Comparison of ENCODE assay signal across 8 cellular contexts in the genomic region with DNA sequence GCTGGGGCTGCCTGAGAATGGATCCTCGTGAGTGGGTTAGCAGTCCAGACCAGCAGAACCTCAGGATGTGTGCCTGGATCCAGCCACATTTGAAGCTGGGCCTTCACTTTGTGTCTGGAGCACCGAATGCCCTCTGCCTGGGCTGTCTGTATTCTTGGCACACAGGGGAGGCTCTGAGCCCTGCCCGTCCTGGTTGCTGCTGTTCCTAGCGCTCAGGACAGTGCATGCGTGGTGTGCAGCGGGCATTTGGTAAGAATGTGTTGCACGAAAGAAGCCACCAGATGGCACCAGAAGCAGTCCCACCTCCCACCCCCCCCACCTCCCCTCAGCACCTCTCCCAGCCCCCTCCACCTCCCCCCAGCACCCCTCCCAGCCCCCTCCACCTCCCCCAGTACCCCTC. TPM values are rescaled to one million over a fixed set of nuclear protein-coding genes. Genes with fewer than 3 reads are reported as not detected.
A peak's percentile ranks its signal among the peaks of the same experiment; 100 is the strongest.
DNase-seq lines count a peak whose midpoint lies in the region; ATAC-seq and TF ChIP-seq lines count a peak whose summit lies in the region.

No MANE protein-coding gene starts in this region.

- DNase-seq in AG08395 (ENCODE audit: low spot score) (peak; percentile 61), GM12865 (ENCODE audit: low read depth) (peak; percentile 71), NOMO-1 (lab: John Stamatoyannopoulos, UW; ENCODE audit: unreplicated experiment in 2 of 2) (peak; percentile 15 to 21), amniotic stem cell (lab: John Stamatoyannopoulos, UW) (peak; percentile 22), iPS-NIHi11 (ENCODE audit: low spot score) (peak; percentile 64), substantia nigra (lab: John Stamatoyannopoulos, UW) (peak in 26 of 49 donors; percentile 9 to 74 (median 42)), A172 (ENCODE audit: low spot score) (no peak)

- ATAC-seq in GM18858 (IDR thresholded peaks at IDR 0.05; ENCODE audit: unreplicated experiment), result no peak

- H3K27ac ChIP-seq in substantia nigra (ENCODE audit: low read depth, low read length, poor library complexity, severe bottlenecking), result no peak overlapping the region

- peak; percentile 40 for TF ChIP-seq CTCF in GM12865 (IDR thresholded peaks at IDR 0.05; ENCODE audit: insufficient read depth, low read depth, low read length, missing control alignments)

- H3K4me3 ChIP-seq in GM12865 (ENCODE audit: low read depth, low read length), result no peak overlapping the region

RNA-seq across cellular contexts. Expression of gene MAPK11, which starts 4.1 kb away (rescaled TPM):
- 13.4 and 15.4 TPM in 2 replicates for total RNA-seq in A172 (2014; rRNA removed; shearing (Covaris generic))

RNA-seq across cellular contexts. Expression of gene MAPK12, which starts 12.8 kb away (rescaled TPM):
- 31.4 and 32.2 TPM in 2 replicates for total RNA-seq in A172 (2014; rRNA removed; shearing (Covaris generic))

RNA-seq across cellular contexts. Expression of gene HDAC10, which starts 23.2 kb away (rescaled TPM):
- total RNA-seq in A172 (2014; rRNA removed; shearing (Covaris generic)), result 11.4 and 12.6 TPM in 2 replicates

RNA-seq across cellular contexts. Expression of gene TUBGCP6, which starts 29.5 kb away (rescaled TPM):
- total RNA-seq in A172 (2014; rRNA removed; shearing (Covaris generic)), result 8.9 and 10.6 TPM in 2 replicates

RNA-seq across cellular contexts. Expression of gene PLXNB2, which starts 33.1 kb away (rescaled TPM):
- 64.9 and 65.0 TPM in 2 replicates for total RNA-seq in A172 (2014; rRNA removed; shearing (Covaris generic))
